ENCODE assay signal across 8 cellular contexts in the genomic region with DNA sequence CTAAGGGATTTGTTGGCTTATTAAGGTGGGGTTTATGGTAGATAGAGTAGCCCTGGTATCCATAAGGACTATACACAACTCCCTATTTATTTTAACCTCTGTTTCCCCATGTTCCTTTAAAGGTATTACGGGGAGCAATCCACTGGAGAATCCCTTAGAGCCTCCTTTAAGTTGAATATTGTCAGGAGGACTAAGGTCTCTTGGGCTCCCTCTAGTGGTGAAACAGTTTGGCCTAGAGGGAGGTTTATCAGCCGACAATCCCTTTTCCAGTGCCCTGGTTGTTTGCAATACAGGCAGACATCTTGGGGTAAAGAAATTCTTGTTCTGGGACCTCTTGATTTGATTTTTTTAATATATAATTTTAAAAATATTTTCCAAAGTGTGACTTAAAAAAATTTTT. TPM values are rescaled to one million over a fixed set of nuclear protein-coding genes. Genes with fewer than 3 reads are reported as not detected.
DNase-seq lines count a peak whose midpoint lies in the region; ATAC-seq and TF ChIP-seq lines count a peak whose summit lies in the region.

No MANE protein-coding gene starts in this region.

- DNase-seq in HT1080 (ENCODE audit: low read depth), result peak; percentile 75
- peak; percentile 88 for DNase-seq in PC-3
- DNase-seq in activated naive CD4-positive, alpha-beta T cell treated with anti-CD3 and anti-CD28 coated beads, Interleukin-2, amount 50 U/mL, for 72 hours (ENCODE audit: low spot score in 2 of 2), result peak in 1 of 2 donors; percentile 60
- peak in 3 of 5 donors; percentile 33 to 40 (median 34) for DNase-seq in heart left ventricle
- DNase-seq in retinal pigment epithelial cell (ENCODE audit: low read depth), result no peak
- DNase-seq in occipital lobe (lab: John Stamatoyannopoulos, UW), result no peak

- H3K36me3 Mint-ChIP-seq in activated naive CD4-positive, alpha-beta T cell treated with anti-CD3 and anti-CD28 coated beads, Interleukin-2, amount 50 U/mL, for 72 hours, result peaks cover 17 to 38% of the 10 kb centered on the region in 2 donors

- WGBS in heart left ventricle, 4 donors, result 42 to 53% (median 47%) methylated on average over 2 of the region's 2 CpGs

- TF ChIP-seq CTCF in C4-2B (conservative IDR thresholded peaks at IDR 0.05), result peak; percentile 98
- peak; percentile 80 for TF ChIP-seq CTCF in PC-3 (conservative IDR thresholded peaks at IDR 0.05; ENCODE audit: low read depth, low read length)
- peak; percentile 70 to 87 (median 78) for TF ChIP-seq CTCF in heart left ventricle (IDR thresholded peaks at IDR 0.05)
- TF ChIP-seq CTCF in retinal pigment epithelial cell (conservative IDR thresholded peaks at IDR 0.05; ENCODE audit: low read depth, low read length), result peak; percentile 89

- H3K79me2 ChIP-seq in PC-3 (ENCODE audit: low read length), result peaks cover 53% of the 10 kb centered on the region

- H3K36me3 ChIP-seq in PC-3 (ENCODE audit: low read depth, low read length), result no peaks in the 10 kb centered on the region
- peaks cover 0 to 8% (median 0%) of the 10 kb centered on the region in 9 donors for H3K36me3 ChIP-seq in heart left ventricle

- peaks cover 27% of the 10 kb centered on the region for H4K20me1 ChIP-seq in PC-3 (ENCODE audit: low read length)

- H3K27me3 ChIP-seq in PC-3 (ENCODE audit: low read length) (no peaks in the 10 kb centered on the region), heart left ventricle (no peaks in the 10 kb centered on the region)

- no peak overlapping the region for H3K4me2 ChIP-seq in PC-3 (ENCODE audit: low read length)

- H3K27ac ChIP-seq in C4-2B, result no peak overlapping the region
- no peak overlapping the region for H3K27ac ChIP-seq in PC-3 (ENCODE audit: low read length)
- H3K27ac ChIP-seq in heart left ventricle, result no peak overlapping the region

- no peaks in the 10 kb centered on the region for H3K9me2 ChIP-seq in PC-3 (replicated peaks; ENCODE audit: low read length)

- no peaks in the 10 kb centered on the region for H3F3A ChIP-seq in PC-3 (ENCODE audit: low read length, unreplicated experiment)

- ATAC-seq in GM19043 (IDR thresholded peaks at IDR 0.05; ENCODE audit: low read depth, unreplicated experiment), result peak; percentile 80
- ATAC-seq in PC-3, result peak; percentile 98
- peak; percentile 70 to 76 for ATAC-seq in activated naive CD4-positive, alpha-beta T cell treated with anti-CD3 and anti-CD28 coated beads, Interleukin-2, amount 50 U/mL, for 72 hours
- ATAC-seq in heart left ventricle, result peak in 3 of 4 donors; percentile 77 to 91 (median 81)

- no peak overlapping the region for H3K27ac Mint-ChIP-seq in activated naive CD4-positive, alpha-beta T cell treated with anti-CD3 and anti-CD28 coated beads, Interleukin-2, amount 50 U/mL, for 72 hours

- no peak overlapping the region for H2AFZ ChIP-seq in PC-3 (ENCODE audit: low read length)

- peaks cover 0 to 16% of the 10 kb centered on the region in 2 donors for H3K9me3 Mint-ChIP-seq in activated naive CD4-positive, alpha-beta T cell treated with anti-CD3 and anti-CD28 coated beads, Interleukin-2, amount 50 U/mL, for 72 hours

- BruUV-seq in PC-3 (replicated peaks; lab: Mats Ljungman, UMichigan), result no TSS peak

- intact Hi-C loops in PC-3 (cut with micrococcal nuclease), result no loop called here
- intact Hi-C loops in heart left ventricle (cut with DNase I), result no loop called here

- TF ChIP-seq POLR2A in heart left ventricle (IDR thresholded peaks at IDR 0.05), result no peak

- H3K9ac ChIP-seq in PC-3 (ENCODE audit: low read length), result no peak overlapping the region

- H3K4me3 ChIP-seq in PC-3 (ENCODE audit: low read length), result no peak overlapping the region
- no peak overlapping the region for H3K4me3 ChIP-seq in heart left ventricle
- H3K4me3 ChIP-seq in retinal pigment epithelial cell (ENCODE audit: low read length), result no peak overlapping the region

- POLR2A ChIA-PET in PC-3 (lab: Charles Lee; ENCODE audit: unreplicated experiment), result no interaction called here

- H3K9me3 ChIP-seq in PC-3 (ENCODE audit: low read length) (no peaks in the 10 kb centered on the region), heart left ventricle (peaks cover 0 to 3% (median 0%) of the 10 kb centered on the region in 12 donors)

- H3K4me1 ChIP-seq in PC-3 (ENCODE audit: insufficient read depth, low read length), result no peaks in the 10 kb centered on the region
- H3K4me1 ChIP-seq in heart left ventricle, result peaks cover 0 to 16% (median 1%) of the 10 kb centered on the region in 12 donors

- CTCF ChIA-PET in PC-3 (lab: Charles Lee), result no interaction called here

RNA-seq across cellular contexts. Expression of gene OPA1, which starts 12.9 kb away (rescaled TPM):
- total RNA-seq in HT1080 (2014; rRNA removed; shearing (Covaris generic)), result 77.0 and 89.7 TPM in 2 replicates
- polyA plus RNA-seq in HT1080 (2015; cell fraction: cytosol; rRNA removed), result 46.9 and 65.8 TPM in 2 replicates
- 76.4 and 92.0 TPM in 2 replicates for polyA plus RNA-seq in HT1080 (2015; cell fraction: nucleus; rRNA removed)
- 68.0 and 93.8 TPM in 2 replicates for total RNA-seq in PC-3 (2014; rRNA removed)
- 100 to 1,000 TPM in 1 of 2 donors, 10 to 100 TPM in 1; 100.0 to 205 TPM for total RNA-seq in activated naive CD4-positive, alpha-beta T cell treated with anti-CD3 and anti-CD28 coated beads, Interleukin-2, amount 50 U/mL, for 72 hours
- total RNA-seq in heart left ventricle, result 100 to 1,000 TPM in 7 of 9 donors, 10 to 100 TPM in 2; 76.7 to 215 (median 107) TPM
- 10 to 100 TPM; 23.0 to 47.9 TPM for polyA plus RNA-seq in heart left ventricle
- 133 TPM for total RNA-seq in occipital lobe

RNA-seq across cellular contexts. Expression of gene ATP13A4, which starts 51.2 kb away (rescaled TPM):
- not detected in 2 replicates for total RNA-seq in HT1080 (2014; rRNA removed; shearing (Covaris generic))
- 0.03 TPM in 1 of 2 replicates, not detected in the other for polyA plus RNA-seq in HT1080 (2015; cell fraction: cytosol; rRNA removed)
- 0.29 TPM in 1 of 2 replicates, not detected in the other for polyA plus RNA-seq in HT1080 (2015; cell fraction: nucleus; rRNA removed)
- total RNA-seq in PC-3 (2014; rRNA removed), result not detected in 2 replicates
- 1 to 10 TPM; 4.4 to 6.1 TPM for total RNA-seq in activated naive CD4-positive, alpha-beta T cell treated with anti-CD3 and anti-CD28 coated beads, Interleukin-2, amount 50 U/mL, for 72 hours
- total RNA-seq in heart left ventricle, result under 1 TPM in 3 of 9 donors, not detected in 6; 0.48 to 0.97 (median 0.51) TPM
- not detected for polyA plus RNA-seq in heart left ventricle
- 17.2 TPM for total RNA-seq in occipital lobe

Comparison
In these comparisons a context has a peak if more than half of its experiments do, and no peak if none do; other contexts are left out.
1. DNase-seq: peak in HT1080 (single experiment), PC-3 (single experiment) and heart left ventricle (3 of 5); none in retinal pigment epithelial cell (single experiment) and occipital lobe (single experiment).
2. Peak in every context shown above with its lines, with median percentiles within 50 percentile points of each other: CTCF ChIP-seq and ATAC-seq.